ENCODE assay signal across 23 cellular contexts in the genomic region with DNA sequence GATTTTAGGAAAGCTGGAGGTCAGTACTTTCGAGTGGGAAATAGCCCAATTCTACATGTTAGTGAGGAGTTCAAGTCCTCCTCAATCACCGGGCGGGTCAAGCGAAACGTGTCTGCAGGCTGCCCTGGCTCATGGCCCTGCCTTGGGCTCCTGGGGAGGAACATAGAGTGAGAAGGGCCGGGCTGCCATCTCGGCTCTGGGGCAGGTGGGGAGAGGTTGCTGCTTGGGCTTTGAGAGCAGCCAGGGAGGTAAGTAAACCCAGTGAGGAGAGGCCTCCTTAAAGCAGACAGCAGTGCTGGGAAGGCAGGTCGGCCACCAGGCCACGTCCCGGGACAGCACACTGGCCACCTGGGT.
"Had no signal": no experiment of that assay in that cellular context is flagged by ENCODE, and none has a peak within 500 bp of the region (broad histone marks: within the 10 kb centered on the region; RNA-seq: fewer than 3 reads in every experiment).

No MANE protein-coding gene starts in this region.

- H3K4me3 ChIP-seq: coronary artery, dorsolateral prefrontal cortex, esophagus muscularis mucosa, gastrocnemius medialis, heart right ventricle, left ventricle myocardium inferior, lower lobe of right lung, psoas muscle, right lobe of liver, testis, tibial nerve, upper lobe of right lung had no signal

- ATAC-seq: gastrocnemius medialis; lower lobe of right lung; natural killer cell treated with Interleukin-12 subunit alpha and Interleukin-12 subunit beta and Interleukin-15 and Interleukin-18, amount 100 ng/mL, for 72 hours; psoas muscle; stimulated activated naive B cell treated with anti-CD40 and anti-IgM and Interleukin-4, amounts not matched to agents 10 μg/mL and 1 μg/mL and 100 μg/mL, for 72 hours; stimulated activated naive CD8-positive, alpha-beta T cell treated with anti-CD3 and anti-CD28 coated beads, Interleukin-15, amount 100 ng/mL, for 72 hours; upper lobe of right lung had no signal

- H3K27ac Mint-ChIP-seq: memory B cell; mesothelial cell of epicardium; stimulated activated naive B cell treated with anti-CD40 and anti-IgM and Interleukin-4, amounts not matched to agents 10 μg/mL and 1 μg/mL and 100 μg/mL, for 72 hours; stimulated activated naive CD8-positive, alpha-beta T cell treated with anti-CD3 and anti-CD28 coated beads, Interleukin-15, amount 100 ng/mL, for 72 hours had no signal

- H3K27me3 Mint-ChIP-seq: memory B cell; natural killer cell treated with Interleukin-12 subunit alpha and Interleukin-12 subunit beta and Interleukin-15 and Interleukin-18, amount 100 ng/mL, for 72 hours; stimulated activated naive B cell treated with anti-CD40 and anti-IgM and Interleukin-4, amounts not matched to agents 10 μg/mL and 1 μg/mL and 100 μg/mL, for 72 hours; stimulated activated naive CD8-positive, alpha-beta T cell treated with anti-CD3 and anti-CD28 coated beads, Interleukin-15, amount 100 ng/mL, for 72 hours had no signal

- H3K9me3 Mint-ChIP-seq: memory B cell; mesothelial cell of epicardium; natural killer cell treated with Interleukin-12 subunit alpha and Interleukin-12 subunit beta and Interleukin-15 and Interleukin-18, amount 100 ng/mL, for 72 hours; stimulated activated naive B cell treated with anti-CD40 and anti-IgM and Interleukin-4, amounts not matched to agents 10 μg/mL and 1 μg/mL and 100 μg/mL, for 72 hours; stimulated activated naive CD8-positive, alpha-beta T cell treated with anti-CD3 and anti-CD28 coated beads, Interleukin-15, amount 100 ng/mL, for 72 hours had no signal

- H3K4me1 ChIP-seq: gastrocnemius medialis, lower lobe of right lung, psoas muscle, testis, tibial nerve, upper lobe of right lung had no signal

- H3K9me3 ChIP-seq: esophagus muscularis mucosa, gastrocnemius medialis, heart right ventricle, left ventricle myocardium inferior, lower lobe of right lung, psoas muscle, right lobe of liver, testis, tibial nerve, upper lobe of right lung had no signal

- H3K27me3 ChIP-seq: dorsolateral prefrontal cortex, esophagus muscularis mucosa, gastrocnemius medialis, heart right ventricle, right lobe of liver, testis, tibial nerve, upper lobe of right lung had no signal

- H3K36me3 Mint-ChIP-seq: natural killer cell treated with Interleukin-12 subunit alpha and Interleukin-12 subunit beta and Interleukin-15 and Interleukin-18, amount 100 ng/mL, for 72 hours had no signal

- DNase-seq: dorsolateral prefrontal cortex; effector CD8-positive, alpha-beta T cell; gastrocnemius medialis; heart right ventricle; hypothalamus; left ventricle myocardium inferior; lower lobe of right lung; psoas muscle; retina; stimulated activated CD4-positive, alpha-beta T cell treated with anti-CD3 and anti-CD28 coated beads, Interleukin-4, amount 100 ng/mL, for 1 hour; stimulated activated CD8-positive, alpha-beta memory T cell treated with anti-CD3 and anti-CD28 coated beads, Interleukin-4, amount 100 ng/mL, for 48 hours; stimulated activated naive B cell treated with anti-CD40 and anti-IgM and Interleukin-4, amounts not matched to agents 10 μg/mL and 1 μg/mL and 100 μg/mL, for 72 hours; stimulated activated naive CD8-positive, alpha-beta T cell treated with anti-CD3 and anti-CD28 coated beads, Interleukin-15, amount 100 ng/mL, for 72 hours; testis; upper lobe of right lung had no signal

- H3K4me1 Mint-ChIP-seq: memory B cell; mesothelial cell of epicardium; stimulated activated naive CD8-positive, alpha-beta T cell treated with anti-CD3 and anti-CD28 coated beads, Interleukin-15, amount 100 ng/mL, for 72 hours had no signal

- H3K4me3 Mint-ChIP-seq: memory B cell; mesothelial cell of epicardium; natural killer cell treated with Interleukin-12 subunit alpha and Interleukin-12 subunit beta and Interleukin-15 and Interleukin-18, amount 100 ng/mL, for 72 hours; stimulated activated naive B cell treated with anti-CD40 and anti-IgM and Interleukin-4, amounts not matched to agents 10 μg/mL and 1 μg/mL and 100 μg/mL, for 72 hours; stimulated activated naive CD8-positive, alpha-beta T cell treated with anti-CD3 and anti-CD28 coated beads, Interleukin-15, amount 100 ng/mL, for 72 hours had no signal

- H3K27ac ChIP-seq: coronary artery, epithelial cell of prostate, esophagus muscularis mucosa, gastrocnemius medialis, heart right ventricle, lower lobe of right lung, psoas muscle, testis, tibial nerve, upper lobe of right lung had no signal
